In the genomic region with DNA sequence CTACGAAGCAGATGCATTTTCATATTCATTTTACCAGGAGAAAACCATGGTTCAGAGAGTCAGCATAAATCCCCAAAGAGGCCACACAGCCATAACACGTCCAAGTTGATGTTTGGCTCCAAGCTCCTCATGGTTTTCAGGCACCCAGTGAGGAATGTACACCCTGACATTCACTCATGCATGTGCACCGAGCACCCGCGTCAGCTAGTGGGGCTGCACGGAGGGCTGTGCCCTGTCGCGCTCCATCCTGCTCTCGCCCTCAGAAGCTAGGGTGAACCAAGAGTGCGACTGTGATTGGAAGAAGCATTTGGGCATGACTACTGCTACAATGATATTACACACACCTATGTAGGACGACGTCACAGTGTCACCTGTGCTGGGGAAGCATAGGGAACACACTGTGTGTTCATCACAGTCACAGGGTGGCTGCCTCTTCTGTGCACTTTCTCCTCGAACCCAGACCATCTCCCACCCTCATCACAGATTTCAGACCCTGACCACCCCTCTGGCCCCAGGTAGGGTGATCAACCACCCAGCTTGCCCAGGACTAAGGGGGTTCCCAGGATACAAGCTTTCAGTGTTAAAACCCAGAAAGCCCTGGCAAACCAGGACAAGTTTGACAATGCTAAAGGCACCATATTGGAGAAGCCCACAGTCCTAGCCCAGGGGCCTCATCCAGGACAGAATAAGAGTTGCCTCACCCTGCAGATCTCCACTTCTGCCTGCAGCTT, we compare ENCODE assay signal across 17 cellular contexts.
DNase-seq lines count a peak whose midpoint lies in the region; FAIRE-seq and TF ChIP-seq lines count a peak whose summit lies in the region.
"Had no signal": no experiment of that assay in that cellular context is flagged by ENCODE, and none has a peak within 500 bp of the region (broad histone marks: within the 10 kb centered on the region; RNA-seq: fewer than 3 reads in every experiment).

No MANE protein-coding gene starts in this region.

- no peaks in the 10 kb centered on the region for H3K79me2 ChIP-seq in H9 (ENCODE audit: insufficient read depth, low read length)

- no peak overlapping the region for H3K56ac ChIP-seq in H9 (ENCODE audit: insufficient read length, low read depth, low read length)

- H3K9me3 ChIP-seq in H9 (ENCODE audit: control insufficient read depth, low read depth, low read length) (no peaks in the 10 kb centered on the region), endodermal cell (ENCODE audit: control insufficient read depth, low read length) (no peaks in the 10 kb centered on the region)
- H3K9me3 ChIP-seq: HAP-1 had no signal

- no peak overlapping the region for H2AFZ ChIP-seq in H9 (ENCODE audit: low read length)
- H2AFZ ChIP-seq: GM23338 had no signal

- no peak overlapping the region for H3T11ph ChIP-seq in H9 (ENCODE audit: low read length)

- H2BK12ac ChIP-seq in H9 (ENCODE audit: insufficient read length, low read depth, low read length): no peak overlapping the region

- no peak overlapping the region for H4K8ac ChIP-seq in H9 (replicated peaks; ENCODE audit: insufficient read length, low read depth, low read length)

- H3K9me3 Mint-ChIP-seq in H9 (peaks cover 0 to 6% of the 10 kb centered on the region in 2 experiments; a peak in 3 of 5 replicates), endodermal cell (no peaks in the 10 kb centered on the region)

- no peaks in the 10 kb centered on the region for H3K23me2 ChIP-seq in H9 (ENCODE audit: insufficient read length, low read depth, low read length, poor library complexity, severe bottlenecking)

- FAIRE-seq in RCC 7860 (lab: Jason Lieb, UNC): no peak
- FAIRE-seq: GM12878 had no signal

- H2BK120ac ChIP-seq in H9 (ENCODE audit: low read depth, low read length, poor library complexity, severe bottlenecking): no peak overlapping the region

- no peak overlapping the region for H3K4me2 ChIP-seq in H9 (ENCODE audit: insufficient read depth, insufficient read length, low read length)
- H3K4me2 ChIP-seq: GM23338 had no signal

- H2BK20ac ChIP-seq in H9 (ENCODE audit: low read depth, low read length, poor library complexity, severe bottlenecking): no peak overlapping the region

- H3K4ac ChIP-seq in H9 (ENCODE audit: low read depth, low read length): no peak overlapping the region

- no peak overlapping the region for H3K23ac ChIP-seq in H9 (ENCODE audit: insufficient read length, low read depth, low read length)

- no peaks in the 10 kb centered on the region for H3K79me1 ChIP-seq in H9 (ENCODE audit: insufficient read depth, low read depth, low read length, poor library complexity, severe bottlenecking)

- DNase-seq in H9 (no peak), endodermal cell (peak; percentile 20), mesenteric fat pad (ENCODE audit: low spot score) (peak; percentile 68), ureter (ENCODE audit: low spot score) (peak; percentile 20), RCC 7860 (ENCODE audit: low spot score) (no peak), activated gamma-delta T cell (lab: John Stamatoyannopoulos, UW) (no peak), Kasumi-1 (lab: John Stamatoyannopoulos, UW) (no peak)
- DNase-seq in stimulated activated naive CD4-positive, alpha-beta T cell treated with Interleukin-2 at 50 U/mL for 16 hours (lab: John Stamatoyannopoulos, UW): no peak
- DNase-seq: C1 segment of cervical spinal cord; CD4-positive, alpha-beta memory T cell; DMS79; HFFc6; IMR-90 had no signal

- no peak overlapping the region for H2AK5ac ChIP-seq in H9 (ENCODE audit: insufficient read length, low read length)

- H3K36me3 ChIP-seq in endodermal cell (ENCODE audit: control insufficient read depth, insufficient read depth, low read length): no peaks in the 10 kb centered on the region
- H3K36me3 ChIP-seq: HAP-1 had no signal

- TF ChIP-seq CTCF in H9 (conservative IDR thresholded peaks at IDR 0.05) (no peak), endodermal cell (conservative IDR thresholded peaks at IDR 0.05) (no peak)

- no peak overlapping the region for H3K27ac Mint-ChIP-seq in H9
- H3K27ac Mint-ChIP-seq in endodermal cell: no peak overlapping the region
- H3K27ac Mint-ChIP-seq: B cell; CD4-positive, alpha-beta memory T cell; GM23338; HFFc6 had no signal

- no peaks in the 10 kb centered on the region for H3K4me1 ChIP-seq in H9 (ENCODE audit: insufficient read depth, low read length)
- H3K4me1 ChIP-seq in endodermal cell (ENCODE audit: control insufficient read depth, insufficient read depth, low read length): no peaks in the 10 kb centered on the region
- H3K4me1 ChIP-seq: HAP-1 had no signal

- no peak overlapping the region for H3K4me3 Mint-ChIP-seq in H9
- H3K4me3 Mint-ChIP-seq in endodermal cell: no peak overlapping the region
- H3K4me3 Mint-ChIP-seq: B cell; CD4-positive, alpha-beta memory T cell; GM23338; HFFc6 had no signal

- H3K18ac ChIP-seq in H9 (ENCODE audit: insufficient read length, low read depth, low read length): no peak overlapping the region

- H2BK15ac ChIP-seq in H9 (ENCODE audit: low read depth, low read length): no peak overlapping the region

- no peak overlapping the region for H4K91ac ChIP-seq in H9 (ENCODE audit: insufficient read length, low read depth, low read length)

- H3K9ac ChIP-seq in H9 (ENCODE audit: extremely low read depth, insufficient read length, low read length) (no peak overlapping the region), endodermal cell (ENCODE audit: extremely low read depth, low read length, poor library complexity, severe bottlenecking) (no peak overlapping the region)

- H3K27me3 Mint-ChIP-seq in H9 (ENCODE audit: low read depth): peaks cover 2% of the 10 kb centered on the region
- H3K27me3 Mint-ChIP-seq in endodermal cell (ENCODE audit: insufficient read depth): peaks cover 5% of the 10 kb centered on the region
- H3K27me3 Mint-ChIP-seq: B cell had no signal

- WGBS in H9 (ENCODE audit: extremely low coverage, insufficient read length, low lambda C conversion rate): no CpG with 5 or more reads among the region's 13 CpGs
- WGBS in endodermal cell (ENCODE audit: insufficient coverage in 1 of 2, insufficient read length in 1 of 2), 2 experiments: 86 to 92% methylated on average over 10 to 13 of the region's 13 CpGs

- H3K27ac ChIP-seq in H9 (ENCODE audit: insufficient read length, low read depth, low read length) (no peak overlapping the region), endodermal cell (ENCODE audit: low read depth, low read length) (no peak overlapping the region)

- H3K27me3 ChIP-seq in H9 (ENCODE audit: insufficient read depth, low read length): no peaks in the 10 kb centered on the region
- no peaks in the 10 kb centered on the region for H3K27me3 ChIP-seq in endodermal cell (ENCODE audit: control insufficient read depth, insufficient read depth, low read length, poor library complexity, severe bottlenecking)

- H4K20me1 ChIP-seq in H9 (ENCODE audit: control insufficient read depth, insufficient read depth, insufficient read length): no peaks in the 10 kb centered on the region

- H4K5ac ChIP-seq in H9 (ENCODE audit: insufficient read length, low read depth, low read length): no peak overlapping the region

- H3K4me3 ChIP-seq in endodermal cell (ENCODE audit: low read length): no peak overlapping the region
- H3K4me3 ChIP-seq: GM12878, GM23338, HAP-1 had no signal

- no peak overlapping the region for H2BK5ac ChIP-seq in H9 (ENCODE audit: insufficient read length, low read length)

- H3K4me1 Mint-ChIP-seq in H9 (no peaks in the 10 kb centered on the region), endodermal cell (no peaks in the 10 kb centered on the region)
- H3K4me1 Mint-ChIP-seq: B cell, GM23338 had no signal

- H3K36me3 Mint-ChIP-seq in H9 (ENCODE audit: insufficient read depth in 1 of 3, low read depth in 3 of 3): no peaks in the 10 kb centered on the region
- H3K36me3 Mint-ChIP-seq in endodermal cell (ENCODE audit: low read depth): no peaks in the 10 kb centered on the region
- H3K36me3 Mint-ChIP-seq: CD4-positive, alpha-beta memory T cell had no signal

- H3K14ac ChIP-seq in H9 (ENCODE audit: insufficient read depth, low read length): 0 out of 2 replicates have a peak overlapping the region, but pooled peaks have one; percentile 1

Comparison
In these comparisons a context has a peak if more than half of its experiments do, and no peak if none do; other contexts are left out.
1. DNase-seq: peak in endodermal cell (single experiment), mesenteric fat pad (single experiment) and ureter (single experiment); none in H9 (single experiment), stimulated activated naive CD4-positive, alpha-beta T cell treated with Interleukin-2 at 50 U/mL for 16 hours (single experiment), RCC 7860 (single experiment), activated gamma-delta T cell (single experiment) and Kasumi-1 (0 of 2).